ENCODE assay signal across 1 cellular context in the genomic region with DNA sequence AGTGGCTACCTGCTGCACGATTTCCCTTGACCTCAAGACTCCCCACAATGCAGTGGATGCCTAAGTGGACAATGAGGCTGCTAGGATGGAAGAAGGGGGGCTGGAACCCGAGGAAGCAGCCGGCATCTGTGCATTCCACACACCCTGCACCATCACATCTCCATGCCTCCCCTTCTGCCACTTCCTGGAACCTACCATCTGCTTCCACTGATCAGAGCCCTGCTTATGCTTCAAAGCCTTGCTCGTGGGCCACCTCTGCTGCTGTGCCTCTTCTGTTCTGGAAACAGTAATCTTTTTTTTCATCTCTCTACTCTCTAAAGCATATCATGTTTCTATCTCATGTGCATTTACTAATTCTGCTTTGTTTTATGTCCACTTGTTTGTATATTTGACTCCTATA.
TF ChIP-seq lines count a peak whose summit lies in the region.

No MANE protein-coding gene starts in this region.

TF ChIP-seq in HEK293, 187 proteins besides CTCF, POLR2A, EP300 and RAD21 (continued from another document):
- TF ChIP-seq, protein P1, sequence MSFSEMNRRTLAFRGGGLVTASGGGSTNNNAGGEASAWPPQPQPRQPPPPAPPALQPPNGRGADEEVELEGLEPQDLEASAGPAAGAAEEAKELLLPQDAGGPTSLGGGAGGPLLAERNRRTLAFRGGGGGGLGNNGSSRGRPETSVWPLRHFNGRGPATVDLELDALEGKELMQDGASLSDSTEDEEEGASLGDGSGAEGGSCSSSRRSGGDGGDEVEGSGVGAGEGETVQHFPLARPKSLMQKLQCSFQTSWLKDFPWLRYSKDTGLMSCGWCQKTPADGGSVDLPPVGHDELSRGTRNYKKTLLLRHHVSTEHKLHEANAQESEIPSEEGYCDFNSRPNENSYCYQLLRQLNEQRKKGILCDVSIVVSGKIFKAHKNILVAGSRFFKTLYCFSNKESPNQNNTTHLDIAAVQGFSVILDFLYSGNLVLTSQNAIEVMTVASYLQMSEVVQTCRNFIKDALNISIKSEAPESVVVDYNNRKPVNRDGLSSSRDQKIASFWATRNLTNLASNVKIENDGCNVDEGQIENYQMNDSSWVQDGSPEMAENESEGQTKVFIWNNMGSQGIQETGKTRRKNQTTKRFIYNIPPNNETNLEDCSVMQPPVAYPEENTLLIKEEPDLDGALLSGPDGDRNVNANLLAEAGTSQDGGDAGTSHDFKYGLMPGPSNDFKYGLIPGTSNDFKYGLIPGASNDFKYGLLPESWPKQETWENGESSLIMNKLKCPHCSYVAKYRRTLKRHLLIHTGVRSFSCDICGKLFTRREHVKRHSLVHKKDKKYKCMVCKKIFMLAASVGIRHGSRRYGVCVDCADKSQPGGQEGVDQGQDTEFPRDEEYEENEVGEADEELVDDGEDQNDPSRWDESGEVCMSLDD (tag by site-specific recombination; IDR thresholded peaks at IDR 0.05), result no peak
- no peak for TF ChIP-seq ZNF610 (tag by site-specific recombination; IDR thresholded peaks at IDR 0.05; ENCODE audit: borderline replicate concordance)
- no peak for TF ChIP-seq ZNF423 (tag by site-specific recombination; IDR thresholded peaks at IDR 0.05)
- no peak for TF ChIP-seq ZNF521 (tag by site-specific recombination; IDR thresholded peaks at IDR 0.05)
- TF ChIP-seq YY1 (tag by site-specific recombination; IDR thresholded peaks at IDR 0.05), result no peak
- TF ChIP-seq, protein P2, sequence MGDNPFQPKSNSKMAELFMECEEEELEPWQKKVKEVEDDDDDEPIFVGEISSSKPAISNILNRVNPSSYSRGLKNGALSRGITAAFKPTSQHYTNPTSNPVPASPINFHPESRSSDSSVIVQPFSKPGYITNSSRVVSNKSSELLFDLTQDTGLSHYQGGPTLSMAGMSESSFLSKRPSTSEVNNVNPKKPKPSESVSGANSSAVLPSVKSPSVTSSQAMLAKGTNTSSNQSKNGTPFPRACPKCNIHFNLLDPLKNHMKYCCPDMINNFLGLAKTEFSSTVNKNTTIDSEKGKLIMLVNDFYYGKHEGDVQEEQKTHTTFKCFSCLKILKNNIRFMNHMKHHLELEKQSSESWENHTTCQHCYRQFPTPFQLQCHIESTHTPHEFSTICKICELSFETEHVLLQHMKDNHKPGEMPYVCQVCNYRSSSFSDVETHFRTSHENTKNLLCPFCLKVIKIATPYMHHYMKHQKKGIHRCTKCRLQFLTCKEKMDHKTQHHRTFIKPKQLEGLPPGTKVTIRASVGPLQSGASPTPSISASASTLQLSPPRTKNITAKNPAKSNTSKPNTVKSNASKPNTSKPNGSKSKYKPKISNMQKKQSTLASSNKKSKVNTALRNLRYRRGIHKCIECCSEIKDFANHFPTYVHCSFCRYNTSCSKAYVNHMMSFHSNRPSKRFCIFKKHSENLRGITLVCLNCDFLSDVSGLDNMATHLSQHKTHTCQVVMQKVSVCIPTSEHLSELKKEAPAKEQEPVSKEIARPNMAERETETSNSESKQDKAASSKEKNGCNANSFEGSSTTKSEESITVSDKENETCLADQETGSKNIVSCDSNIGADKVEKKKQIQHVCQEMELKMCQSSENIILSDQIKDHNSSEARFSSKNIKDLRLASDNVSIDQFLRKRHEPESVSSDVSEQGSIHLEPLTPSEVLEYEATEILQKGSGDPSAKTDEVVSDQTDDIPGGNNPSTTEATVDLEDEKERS (tag by site-specific recombination; IDR thresholded peaks at IDR 0.05), result no peak
- TF ChIP-seq FEZF1 (tag by site-specific recombination; IDR thresholded peaks at IDR 0.05), result 0 out of 2 replicates have a peak, but pooled peaks have one; percentile 15
- TF ChIP-seq GLI2 (tag by site-specific recombination; IDR thresholded peaks at IDR 0.05; ENCODE audit: borderline replicate concordance, low read depth), result no peak
- TF ChIP-seq OSR2 (tag by site-specific recombination; IDR thresholded peaks at IDR 0.05), result 0 out of 2 replicates have a peak, but pooled peaks have one; percentile 6
- TF ChIP-seq ZNF629 (tag by site-specific recombination; IDR thresholded peaks at IDR 0.05), result no peak
- no peak for TF ChIP-seq ZNF624 (tag by site-specific recombination; IDR thresholded peaks at IDR 0.05)
- TF ChIP-seq ZBTB7A (tag by site-specific recombination; IDR thresholded peaks at IDR 0.05; ENCODE audit: low read depth), result no peak
- no peak for TF ChIP-seq ZNF184 (tag by site-specific recombination; IDR thresholded peaks at IDR 0.05)
- no peak for TF ChIP-seq OVOL3 (tag by site-specific recombination; IDR thresholded peaks at IDR 0.05)
- no peak for TF ChIP-seq ZNF416 (tag by site-specific recombination; IDR thresholded peaks at IDR 0.05)
- no peak for TF ChIP-seq ZNF558 (tag by site-specific recombination; IDR thresholded peaks at IDR 0.05)
- TF ChIP-seq ZNF433 (tag by site-specific recombination; IDR thresholded peaks at IDR 0.05; ENCODE audit: low read depth), result no peak
- no peak for TF ChIP-seq ZNF677 (tag by site-specific recombination; IDR thresholded peaks at IDR 0.05)
- TF ChIP-seq ZNF37A (tag by site-specific recombination; IDR thresholded peaks at IDR 0.05), result no peak
- TF ChIP-seq ZNF169 (tag by site-specific recombination; IDR thresholded peaks at IDR 0.05), result no peak
- TF ChIP-seq ZNF670 (tag by site-specific recombination; IDR thresholded peaks at IDR 0.05; ENCODE audit: low read depth), result no peak
- TF ChIP-seq, protein P3, sequence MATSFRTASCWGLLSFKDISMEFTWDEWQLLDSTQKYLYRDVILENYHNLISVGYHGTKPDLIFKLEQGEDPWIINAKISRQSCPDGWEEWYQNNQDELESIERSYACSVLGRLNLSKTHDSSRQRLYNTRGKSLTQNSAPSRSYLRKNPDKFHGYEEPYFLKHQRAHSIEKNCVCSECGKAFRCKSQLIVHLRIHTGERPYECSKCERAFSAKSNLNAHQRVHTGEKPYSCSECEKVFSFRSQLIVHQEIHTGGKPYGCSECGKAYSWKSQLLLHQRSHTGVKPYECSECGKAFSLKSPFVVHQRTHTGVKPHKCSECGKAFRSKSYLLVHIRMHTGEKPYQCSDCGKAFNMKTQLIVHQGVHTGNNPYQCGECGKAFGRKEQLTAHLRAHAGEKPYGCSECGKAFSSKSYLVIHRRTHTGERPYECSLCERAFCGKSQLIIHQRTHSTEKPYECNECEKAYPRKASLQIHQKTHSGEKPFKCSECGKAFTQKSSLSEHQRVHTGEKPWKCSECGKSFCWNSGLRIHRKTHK (tag by site-specific recombination; IDR thresholded peaks at IDR 0.05), result no peak
- TF ChIP-seq ZNF621 (tag by site-specific recombination; IDR thresholded peaks at IDR 0.05), result no peak
